ENCODE assay signal across 14 cellular contexts in the genomic region with DNA sequence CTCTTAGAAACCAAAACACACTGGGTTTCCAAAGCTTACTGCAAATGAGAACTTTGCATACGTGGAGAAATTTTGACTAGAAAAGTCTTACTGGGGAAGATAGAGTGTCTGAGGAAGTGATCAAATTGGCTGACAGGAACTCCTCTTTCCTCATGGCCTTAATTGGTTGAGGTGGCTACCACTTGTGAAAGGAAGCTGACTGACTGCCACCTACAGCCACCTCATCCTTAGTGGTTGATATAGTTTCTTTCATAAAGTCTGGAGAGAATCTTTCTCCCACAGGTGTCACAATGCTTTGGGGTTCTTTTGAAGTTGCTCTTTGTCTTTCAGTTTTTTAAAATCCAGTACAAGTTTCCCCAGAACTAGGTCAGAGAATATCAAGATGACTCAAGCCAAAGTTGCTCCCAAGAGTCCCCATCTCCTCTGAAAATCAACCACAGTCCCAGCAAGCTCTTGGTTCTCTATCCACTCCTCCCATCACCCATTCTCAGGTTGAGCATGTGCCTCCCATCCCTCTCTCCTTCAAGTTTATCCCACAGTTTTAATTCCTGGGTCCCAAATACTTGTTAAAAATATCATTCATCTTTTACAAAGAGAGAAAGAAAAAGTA. TPM values are rescaled to one million over a fixed set of nuclear protein-coding genes. Genes with fewer than 3 reads are reported as not detected.
DNase-seq lines count a peak whose midpoint lies in the region; ATAC-seq, FAIRE-seq and TF ChIP-seq lines count a peak whose summit lies in the region.
"Had no signal": no experiment of that assay in that cellular context is flagged by ENCODE, and none has a peak within 500 bp of the region (broad histone marks: within the 10 kb centered on the region; RNA-seq: fewer than 3 reads in every experiment).

No MANE protein-coding gene starts in this region.

- H3K27ac ChIP-seq in GM12878 (ENCODE audit: control insufficient read depth, insufficient read depth): no peak overlapping the region
- H3K27ac ChIP-seq: foreskin keratinocyte, SJSA1 had no signal

- intact Hi-C loops in GM12878 (cut with micrococcal nuclease; ENCODE audit: unreplicated experiment): no loop called here

- 0 out of 4 replicates have a peak, but pooled peaks of 1 of the 2 experiments have one; percentile 22 for TF ChIP-seq EP300 in GM12878 (IDR thresholded peaks at IDR 0.05; ENCODE audit: borderline replicate concordance in 1 of 2, control insufficient read depth in 1 of 2, low read depth in 2 of 2, low read length in 2 of 2)

- in situ Hi-C loops in GM12878 (cut with MboI) (no loop called here), GM13977 (cut with MboI; ENCODE audit: low pct_unique_long_range_greater_than_20kb, low sequenced_read_pairs, unreplicated experiment) (no loop called here)

- H3K4me1 ChIP-seq in GM12878 (ENCODE audit: control insufficient read depth, insufficient read depth, low read length): no peaks in the 10 kb centered on the region

- CTCF ChIA-PET in GM12878 (lab: Yijun Ruan, JAX): interaction anchor here (0.7 kb wide), 1 partner anchor 61 kb away, joined by 3 read pairs; no protein-coding TSS in a partner anchor

- DNase-seq in GM10266 (ENCODE audit: extremely low spot score): peak; percentile 3
- peak; percentile 19 for DNase-seq in GM12878 (ENCODE audit: low read depth, low spot score)
- no peak for DNase-seq in hepatic stellate cell (ENCODE audit: low spot score)
- DNase-seq in SW 1271 (lab: John Stamatoyannopoulos, UW): no peak
- DNase-seq in GM13977 (ENCODE audit: low spot score): no peak
- DNase-seq: CD4-positive, CD25-positive, alpha-beta regulatory T cell; foreskin keratinocyte; mammary epithelial cell; NCI-H2029 treated with DMSO at 0.1 percent for 48 hours had no signal

- H2AFZ ChIP-seq in GM12878 (ENCODE audit: control insufficient read depth, low read depth, low read length): no peak overlapping the region

- no peak overlapping the region for H3K9ac ChIP-seq in GM12878 (ENCODE audit: control insufficient read depth, insufficient read depth, low read length)

- no peaks in the 10 kb centered on the region for H4K20me1 ChIP-seq in GM12878 (ENCODE audit: control insufficient read depth, insufficient read depth)

- no peaks in the 10 kb centered on the region for H3K79me2 ChIP-seq in GM12878 (ENCODE audit: control insufficient read depth, insufficient read depth, low read length)

- H3K27me3 ChIP-seq in GM12878 (replicated peaks in 1 of 2; ENCODE audit: control insufficient read depth in 2 of 2, insufficient read depth in 2 of 2, low read length in 1 of 2): no peaks in the 10 kb centered on the region
- H3K27me3 ChIP-seq: foreskin keratinocyte, SJSA1 had no signal

- 6% methylated on average over 1 of the region's 1 CpG for WGBS in GM12878 (ENCODE audit: insufficient coverage, insufficient replicate concordance, low lambda C conversion rate, missing lambda C conversion rate)

- no peak for TF ChIP-seq POLR2A in GM12878 (IDR thresholded peaks at IDR 0.05; ENCODE audit: low read depth, low read length)

- peak; percentile 64 for FAIRE-seq in GM12878 (lab: Jason Lieb, UNC)

- no peaks in the 10 kb centered on the region for H3K36me3 ChIP-seq in GM12878 (ENCODE audit: control insufficient read depth in 2 of 2, insufficient read depth in 2 of 2, low read length in 1 of 2)
- H3K36me3 ChIP-seq: SJSA1 had no signal

- peak; percentile 54 for ATAC-seq in GM18868 (IDR thresholded peaks at IDR 0.05; ENCODE audit: unreplicated experiment)
- ATAC-seq in HG03469 (IDR thresholded peaks at IDR 0.05; ENCODE audit: unreplicated experiment): peak; percentile 44
- peak; percentile 94 for ATAC-seq in GM12878
- ATAC-seq in GM19467 (IDR thresholded peaks at IDR 0.05; ENCODE audit: unreplicated experiment): no peak
- ATAC-seq: foreskin keratinocyte, sciatic nerve had no signal

- H3K4me2 ChIP-seq in GM12878 (ENCODE audit: control insufficient read depth, insufficient read depth): no peak overlapping the region

- H3K4me3 ChIP-seq in GM12878: no peak overlapping the region
- H3K4me3 ChIP-seq: SJSA1 had no signal

- RAD21 ChIA-PET in GM12878 (lab: Charles Lee; ENCODE audit: unreplicated experiment): no interaction called here

- no peaks in the 10 kb centered on the region for H3K9me3 ChIP-seq in GM12878 (replicated peaks; ENCODE audit: control insufficient read depth, insufficient read depth, low read length)
- H3K9me3 ChIP-seq: SJSA1 had no signal

- no peak for TF ChIP-seq CTCF in GM10266 (IDR thresholded peaks at IDR 0.05; ENCODE audit: control insufficient read depth, insufficient read depth, low read depth, missing control alignments)
- TF ChIP-seq CTCF in GM12878 (IDR thresholded peaks at IDR 0.05 in 2 of 3, conservative IDR thresholded peaks at IDR 0.05 in 1 of 3; ENCODE audit: control insufficient read depth in 2 of 3, extremely low read depth in 1 of 3, insufficient read depth in 1 of 3, low read depth in 3 of 3, low read length in 3 of 3): no peak
- no peak for TF ChIP-seq CTCF in GM13977 (IDR thresholded peaks at IDR 0.05; ENCODE audit: extremely low read depth, insufficient read depth, missing control alignments)

- no TSS peak for BruUV-seq in GM12878 (replicated peaks; lab: Mats Ljungman, UMichigan)

- TF ChIP-seq RAD21 in GM12878 (IDR thresholded peaks at IDR 0.05; ENCODE audit: insufficient read depth, low read depth, low read length): no peak

- SMC1A ChIA-PET in GM12878 (lab: Charles Lee; ENCODE audit: uncharacterized antibody, unreplicated experiment): no interaction called here

- POLR2A ChIA-PET in GM12878 (lab: Charles Lee): no interaction called here

TF ChIP-seq in GM12878, 131 proteins besides CTCF, POLR2A, EP300 and RAD21 (continues in another document):
- TF ChIP-seq TCF7 (IDR thresholded peaks at IDR 0.05; ENCODE audit: borderline replicate concordance) (no peak), FOXM1 (IDR thresholded peaks at IDR 0.05; ENCODE audit: low read depth, low read length) (no peak), ETV6 (conservative IDR thresholded peaks at IDR 0.05 in 1 of 2, IDR thresholded peaks at IDR 0.05 in 1 of 2; ENCODE audit: borderline replicate concordance in 1 of 2, low read depth in 1 of 2) (0 out of 4 replicates have a peak, but pooled peaks of 1 of the 2 experiments have one; percentile 21), EGR1 (IDR thresholded peaks at IDR 0.05; ENCODE audit: borderline replicate concordance in 1 of 2, low read depth in 2 of 2, low read length in 2 of 2) (no peak), RBBP5 (conservative IDR thresholded peaks at IDR 0.05) (no peak), GABPA (IDR thresholded peaks at IDR 0.05; ENCODE audit: low read depth) (0 out of 2 replicates have a peak, but pooled peaks have one; percentile 14)
- TF ChIP-seq, protein P1, sequence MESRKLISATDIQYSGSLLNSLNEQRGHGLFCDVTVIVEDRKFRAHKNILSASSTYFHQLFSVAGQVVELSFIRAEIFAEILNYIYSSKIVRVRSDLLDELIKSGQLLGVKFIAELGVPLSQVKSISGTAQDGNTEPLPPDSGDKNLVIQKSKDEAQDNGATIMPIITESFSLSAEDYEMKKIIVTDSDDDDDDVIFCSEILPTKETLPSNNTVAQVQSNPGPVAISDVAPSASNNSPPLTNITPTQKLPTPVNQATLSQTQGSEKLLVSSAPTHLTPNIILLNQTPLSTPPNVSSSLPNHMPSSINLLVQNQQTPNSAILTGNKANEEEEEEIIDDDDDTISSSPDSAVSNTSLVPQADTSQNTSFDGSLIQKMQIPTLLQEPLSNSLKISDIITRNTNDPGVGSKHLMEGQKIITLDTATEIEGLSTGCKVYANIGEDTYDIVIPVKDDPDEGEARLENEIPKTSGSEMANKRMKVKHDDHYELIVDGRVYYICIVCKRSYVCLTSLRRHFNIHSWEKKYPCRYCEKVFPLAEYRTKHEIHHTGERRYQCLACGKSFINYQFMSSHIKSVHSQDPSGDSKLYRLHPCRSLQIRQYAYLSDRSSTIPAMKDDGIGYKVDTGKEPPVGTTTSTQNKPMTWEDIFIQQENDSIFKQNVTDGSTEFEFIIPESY (IDR thresholded peaks at IDR 0.05): no peak
- TF ChIP-seq, protein P2, sequence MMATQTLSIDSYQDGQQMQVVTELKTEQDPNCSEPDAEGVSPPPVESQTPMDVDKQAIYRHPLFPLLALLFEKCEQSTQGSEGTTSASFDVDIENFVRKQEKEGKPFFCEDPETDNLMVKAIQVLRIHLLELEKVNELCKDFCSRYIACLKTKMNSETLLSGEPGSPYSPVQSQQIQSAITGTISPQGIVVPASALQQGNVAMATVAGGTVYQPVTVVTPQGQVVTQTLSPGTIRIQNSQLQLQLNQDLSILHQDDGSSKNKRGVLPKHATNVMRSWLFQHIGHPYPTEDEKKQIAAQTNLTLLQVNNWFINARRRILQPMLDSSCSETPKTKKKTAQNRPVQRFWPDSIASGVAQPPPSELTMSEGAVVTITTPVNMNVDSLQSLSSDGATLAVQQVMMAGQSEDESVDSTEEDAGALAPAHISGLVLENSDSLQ (IDR thresholded peaks at IDR 0.05): peak; percentile 61; the same call in 1 of the 2 replicates

RNA-seq across cellular contexts. Expression of a gene that starts 43.3 kb away (rescaled TPM):
- not detected in 2 replicates for total RNA-seq in GM12878 (2013; cell fraction: nucleolus; rRNA removed)
- total RNA-seq in GM12878 (2014; rRNA removed) (0.06 TPM in 1 of 2 replicates, not detected in the other), GM12878 (2014; rRNA removed; fragmentation: Illumina TruSeq; extraction: Trizol) (not detected in 2 replicates), GM12878 (2021) (not detected in 2 replicates)
- not detected for polyA plus RNA-seq in GM12878 (2011; ENCODE audit: low read depth)
- polyA plus RNA-seq in GM12878 (2011; rRNA removed) (not detected in 2 replicates), GM12878 (2014; fragmentation: Illumina TruSeq; extraction: Trizol) (0.01 TPM in 1 of 2 replicates, not detected in the other), GM12878 (2014; fragmentation: Nextera tagmentation; extraction: Ambion mirVana) (not detected), GM12878 (2014; rRNA removed) (not detected in 2 replicates), GM12878 (2016; fragmentation: Nextera tagmentation; extraction: Ambion mirVana) (not detected)
- polyA plus RNA-seq in GM12878 (2011; cell fraction: cytosol; rRNA removed): 0.02 TPM in 1 of 2 replicates, not detected in the other
- polyA plus RNA-seq in GM12878 (2011; cell fraction: nucleus; rRNA removed): 0.09 and 0.10 TPM in 2 replicates
- polyA plus RNA-seq in GM12878 (2012): not detected in 2 replicates
- not detected in 2 replicates for polyA minus RNA-seq in GM12878 (2011; rRNA and poly(A)+ RNA removed)
- not detected in 2 replicates for polyA minus RNA-seq in GM12878 (2011; cell fraction: cytosol; rRNA and poly(A)+ RNA removed)
- not detected in 2 replicates for polyA minus RNA-seq in GM12878 (2011; cell fraction: nucleus; rRNA and poly(A)+ RNA removed)
- total RNA-seq: CD4-positive, CD25-positive, alpha-beta regulatory T cell; foreskin keratinocyte; mammary epithelial cell; SJSA1 had no signal
- polyA plus RNA-seq: CD4-positive, CD25-positive, alpha-beta regulatory T cell; foreskin keratinocyte; mammary epithelial cell had no signal

Comparison
In these comparisons a context has a peak if more than half of its experiments do, and no peak if none do; other contexts are left out.
1. DNase-seq: peak in GM10266 (single experiment) and GM12878 (single experiment); none in hepatic stellate cell (single experiment), SW 1271 (0 of 2) and GM13977 (single experiment).